Comparison of ENCODE assay signal across 23 cellular contexts in genomic region chr10:76298329-76298728, GRCh38.
"Had no signal": no experiment of that assay in that cellular context is flagged by ENCODE, and none has a peak within 500 bp of the region (broad histone marks: within the 10 kb centered on the region; RNA-seq: fewer than 3 reads in every experiment).

No MANE protein-coding gene starts in this region.

- H3K9me3 ChIP-seq: spleen, transverse colon had no signal

- FAIRE-seq: colon, keratinocyte had no signal

- DNase-seq: activated CD4-positive, alpha-beta T cell treated with anti-CD3 and anti-CD28 coated beads, Interleukin-2, amount 50 U/mL, for 1 hour; activated CD8-positive, alpha-beta memory T cell treated with anti-CD3 and anti-CD28 coated beads, Interleukin-2, amount 50 U/mL, for 4 hours; activated naive CD4-positive, alpha-beta T cell treated with anti-CD3 and anti-CD28 coated beads for 36 hours; activated naive CD8-positive, alpha-beta T cell treated with anti-CD3 and anti-CD28 coated beads, Interleukin-2, amount 50 U/mL, for 24 hours; activated T-cell treated with anti-CD3 and anti-CD28 coated beads, Interleukin-2, amount 50 U/mL, for 4 hours; aorta; brain microvascular endothelial cell; central memory CD4-positive, alpha-beta T cell; dorsolateral prefrontal cortex; foreskin keratinocyte; hypothalamus; midbrain; spleen; stimulated activated naive CD4-positive, alpha-beta T cell treated with Interleukin-2 at 50 U/mL for 16 hours; substantia nigra; T-helper 1 cell; T-helper 9 cell; transverse colon had no signal

- H3K4me3 Mint-ChIP-seq: activated naive CD4-positive, alpha-beta T cell treated with anti-CD3 and anti-CD28 coated beads for 36 hours; activated naive CD8-positive, alpha-beta T cell treated with anti-CD3 and anti-CD28 coated beads, Interleukin-2, amount 50 U/mL, for 24 hours; activated T-cell treated with anti-CD3 and anti-CD28 coated beads, Interleukin-2, amount 50 U/mL, for 4 hours; neural crest cell had no signal

- H3K27me3 ChIP-seq: brain microvascular endothelial cell, foreskin keratinocyte, spleen, transverse colon had no signal

- H3K27me3 Mint-ChIP-seq: activated naive CD8-positive, alpha-beta T cell treated with anti-CD3 and anti-CD28 coated beads, Interleukin-2, amount 50 U/mL, for 24 hours had no signal

- H3K4me1 ChIP-seq: foreskin keratinocyte had no signal

- H3K4me3 ChIP-seq: dorsolateral prefrontal cortex, spleen, transverse colon had no signal

- H3K27ac ChIP-seq: brain microvascular endothelial cell, dorsolateral prefrontal cortex, foreskin keratinocyte, spleen, transverse colon had no signal

- H3K9me3 Mint-ChIP-seq: activated naive CD4-positive, alpha-beta T cell treated with anti-CD3 and anti-CD28 coated beads for 36 hours; activated naive CD8-positive, alpha-beta T cell treated with anti-CD3 and anti-CD28 coated beads, Interleukin-2, amount 50 U/mL, for 24 hours; activated T-cell treated with anti-CD3 and anti-CD28 coated beads, Interleukin-2, amount 50 U/mL, for 4 hours had no signal

- ATAC-seq: activated CD4-positive, CD25-positive, alpha-beta regulatory T cell treated with anti-CD3 and anti-CD28 coated beads, Interleukin-2, amount 50 U/mL, for 24 hours; activated naive CD8-positive, alpha-beta T cell treated with anti-CD3 and anti-CD28 coated beads, Interleukin-2, amount 50 U/mL, for 24 hours; activated T-cell treated with anti-CD3 and anti-CD28 coated beads, Interleukin-2, amount 50 U/mL, for 4 hours; foreskin keratinocyte; sciatic nerve had no signal

- H3K4me1 Mint-ChIP-seq: activated naive CD8-positive, alpha-beta T cell treated with anti-CD3 and anti-CD28 coated beads, Interleukin-2, amount 50 U/mL, for 24 hours had no signal

- H3K27ac Mint-ChIP-seq: activated naive CD4-positive, alpha-beta T cell treated with anti-CD3 and anti-CD28 coated beads for 36 hours; activated naive CD8-positive, alpha-beta T cell treated with anti-CD3 and anti-CD28 coated beads, Interleukin-2, amount 50 U/mL, for 24 hours had no signal

- H3K36me3 ChIP-seq: brain microvascular endothelial cell, spleen, transverse colon had no signal
